Comparison of ENCODE assay signal across 10 cellular contexts in the genomic region with DNA sequence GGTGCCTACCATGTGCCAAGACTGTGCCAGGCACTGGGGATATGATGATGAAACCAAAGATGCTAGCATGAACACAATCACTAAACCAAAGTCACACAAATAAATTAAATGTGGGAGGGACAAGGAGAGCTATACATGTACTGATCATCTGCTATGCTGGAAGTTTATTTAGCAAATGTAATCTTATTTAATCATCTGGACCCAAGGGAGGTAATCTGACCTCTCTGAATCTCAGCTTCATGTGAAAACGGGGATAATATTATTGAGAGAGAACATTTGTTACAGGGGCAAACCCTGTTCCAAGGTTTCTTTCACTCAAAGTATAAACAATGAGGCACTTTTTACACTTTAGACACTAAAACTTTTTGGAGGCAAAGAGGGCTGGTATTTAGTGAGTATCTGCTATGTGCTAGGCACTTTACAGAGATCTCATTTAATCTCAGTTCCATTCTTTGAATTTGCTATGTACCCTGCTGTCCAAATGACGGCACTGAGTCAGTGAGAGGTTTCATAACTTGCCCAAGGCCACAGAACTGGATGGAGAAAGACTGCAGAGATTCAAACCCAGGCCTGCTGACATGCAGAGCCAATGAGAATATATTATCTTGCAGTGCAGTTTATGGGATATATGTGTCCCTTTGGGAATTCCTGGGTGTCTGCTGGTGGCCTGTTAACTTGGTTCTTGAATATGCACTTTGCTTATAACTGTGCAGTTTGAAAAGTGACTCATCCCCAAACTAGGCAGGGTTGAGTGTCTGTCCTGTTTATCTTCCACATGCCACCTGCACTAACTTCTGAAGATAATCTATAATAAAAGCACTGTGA. TPM values are rescaled to one million over a fixed set of nuclear protein-coding genes. Genes with fewer than 3 reads are reported as not detected.
DNase-seq lines count a peak whose midpoint lies in the region; ATAC-seq, FAIRE-seq and TF ChIP-seq lines count a peak whose summit lies in the region.
"Had no signal": no experiment of that assay in that cellular context is flagged by ENCODE, and none has a peak within 500 bp of the region (broad histone marks: within the 10 kb centered on the region; RNA-seq: fewer than 3 reads in every experiment).

No MANE protein-coding gene starts in this region.

- no peaks in the 10 kb centered on the region for H3K27me3 ChIP-seq in smooth muscle cell (ENCODE audit: low read depth)
- H3K27me3 ChIP-seq: neutrophil had no signal

- peak; percentile 42 for FAIRE-seq in HTR-8/SVneo (lab: Jason Lieb, UNC)
- FAIRE-seq: D721Med had no signal

- peak overlapping the region; percentile 100 for H3K27ac Mint-ChIP-seq in activated CD8-positive, alpha-beta memory T cell treated with anti-CD3 and anti-CD28 coated beads, Interleukin-2, amount 10 ng/mL, durations not matched to agents 7 days and 5 days
- no peak overlapping the region for H3K27ac Mint-ChIP-seq in effector memory CD8-positive, alpha-beta T cell

- H3K27ac ChIP-seq in smooth muscle cell (ENCODE audit: low read depth): peak overlapping the region; percentile 98
- H3K27ac ChIP-seq: neutrophil had no signal

- no peaks in the 10 kb centered on the region for H3K36me3 ChIP-seq in smooth muscle cell (ENCODE audit: low read depth)
- H3K36me3 ChIP-seq: neutrophil had no signal

- H2AFZ ChIP-seq in smooth muscle cell (ENCODE audit: low read depth): no peak overlapping the region

- no peak overlapping the region for H3K9ac ChIP-seq in smooth muscle cell (ENCODE audit: low read depth)

- CTCF ChIA-PET in activated CD8-positive, alpha-beta memory T cell treated with anti-CD3 and anti-CD28 coated beads, Interleukin-2, amount 10 ng/mL, durations not matched to agents 7 days and 5 days (lab: Charles Lee): interaction anchor here (1.1 to 1.8 kb wide), 4 partner anchors 9 to 21 kb away, joined by 3 to 5 read pairs (median 4); no protein-coding TSS in a partner anchor

- TF ChIP-seq CTCF in smooth muscle cell (IDR thresholded peaks at IDR 0.05; ENCODE audit: borderline replicate concordance, insufficient read depth, poor library complexity, severe bottlenecking): no peak

- H3K4me1 Mint-ChIP-seq in activated CD8-positive, alpha-beta memory T cell treated with anti-CD3 and anti-CD28 coated beads, Interleukin-2, amount 10 ng/mL, durations not matched to agents 7 days and 5 days: peaks cover 56% of the 10 kb centered on the region
- peaks cover 11 to 16% of the 10 kb centered on the region in 2 donors for H3K4me1 Mint-ChIP-seq in effector memory CD8-positive, alpha-beta T cell (ENCODE audit: low read depth in 2 of 2)

- H3K9me3 ChIP-seq in smooth muscle cell (replicated peaks; ENCODE audit: low read depth): no peaks in the 10 kb centered on the region
- H3K9me3 ChIP-seq: neutrophil had no signal

- peaks cover 9% of the 10 kb centered on the region for H4K20me1 ChIP-seq in smooth muscle cell (ENCODE audit: low read depth)

- peak; percentile 9 for ATAC-seq in activated CD8-positive, alpha-beta memory T cell treated with anti-CD3 and anti-CD28 coated beads, Interleukin-2, amount 10 ng/mL, durations not matched to agents 7 days and 5 days
- no peak for ATAC-seq in effector memory CD8-positive, alpha-beta T cell (replicated peaks)

- 36% methylated on average over 2 of the region's 2 CpGs for whole genome bisulfite sequencing in smooth muscle cell (ENCODE audit: low lambda C conversion rate)

- H3K36me3 Mint-ChIP-seq in activated CD8-positive, alpha-beta memory T cell treated with anti-CD3 and anti-CD28 coated beads, Interleukin-2, amount 10 ng/mL, durations not matched to agents 7 days and 5 days: peaks cover 13% of the 10 kb centered on the region
- peaks cover 18% of the 10 kb centered on the region for H3K36me3 Mint-ChIP-seq in effector memory CD8-positive, alpha-beta T cell (ENCODE audit: insufficient read depth)

- peak; percentile 63 for DNase-seq in activated CD8-positive, alpha-beta memory T cell treated with anti-CD3 and anti-CD28 coated beads, Interleukin-2, amount 10 ng/mL, durations not matched to agents 7 days and 5 days
- DNase-seq in activated CD8-positive, alpha-beta memory T cell treated with anti-CD3 and anti-CD28 coated beads, Interleukin-2, amount 50 U/mL, for 4 hours: no peak
- DNase-seq in HTR-8/SVneo (ENCODE audit: insufficient read length, low spot score) (peak; percentile 54), astrocyte of the hippocampus (ENCODE audit: low read depth, low spot score) (peak; percentile 53), smooth muscle cell (lab: John Stamatoyannopoulos, UW; ENCODE audit: unreplicated experiment) (no peak), NOMO-1 treated with DMSO at 0.1 percent for 48 hours (lab: John Stamatoyannopoulos, UW; ENCODE audit: unreplicated experiment) (no peak), middle frontal gyrus (ENCODE audit: extremely low spot score, low spot score) (no peak)
- DNase-seq in effector memory CD8-positive, alpha-beta T cell: no peak

- peak overlapping the region; percentile 2 for H3K4me2 ChIP-seq in smooth muscle cell

- H3K4me3 ChIP-seq in smooth muscle cell: no peak overlapping the region

- peaks cover 2% of the 10 kb centered on the region for H3K27me3 Mint-ChIP-seq in activated CD8-positive, alpha-beta memory T cell treated with anti-CD3 and anti-CD28 coated beads, Interleukin-2, amount 10 ng/mL, durations not matched to agents 7 days and 5 days
- H3K27me3 Mint-ChIP-seq in effector memory CD8-positive, alpha-beta T cell: no peaks in the 10 kb centered on the region

- peaks cover 5% of the 10 kb centered on the region for H3K4me1 ChIP-seq in smooth muscle cell (ENCODE audit: low read depth)

- peaks cover 12% of the 10 kb centered on the region for H3K79me2 ChIP-seq in smooth muscle cell (ENCODE audit: low read depth)

- H3K4me3 Mint-ChIP-seq in activated CD8-positive, alpha-beta memory T cell treated with anti-CD3 and anti-CD28 coated beads, Interleukin-2, amount 10 ng/mL, durations not matched to agents 7 days and 5 days: peak overlapping the region; percentile 31
- H3K4me3 Mint-ChIP-seq in effector memory CD8-positive, alpha-beta T cell: no peak overlapping the region

- no peaks in the 10 kb centered on the region for H3K9me3 Mint-ChIP-seq in activated CD8-positive, alpha-beta memory T cell treated with anti-CD3 and anti-CD28 coated beads, Interleukin-2, amount 10 ng/mL, durations not matched to agents 7 days and 5 days (ENCODE audit: low read depth)
- H3K9me3 Mint-ChIP-seq in effector memory CD8-positive, alpha-beta T cell: no peaks in the 10 kb centered on the region

- H3F3A ChIP-seq in smooth muscle cell (ENCODE audit: low read depth): peaks cover 41% of the 10 kb centered on the region

RNA-seq across cellular contexts. Expression of gene ASXL1, which starts 3.3 kb away (rescaled TPM):
- total RNA-seq in activated CD8-positive, alpha-beta memory T cell treated with anti-CD3 and anti-CD28 coated beads, Interleukin-2, amount 10 ng/mL, durations not matched to agents 7 days and 5 days: 100 to 1,000 TPM; 134 to 135 TPM
- 59.3 and 62.1 TPM in 2 replicates for total RNA-seq in smooth muscle cell
- 46.5 and 76.4 TPM in 2 replicates for polyA plus RNA-seq in smooth muscle cell

Comparison
In these comparisons a context has a peak if more than half of its experiments do, and no peak if none do; other contexts are left out.
1. DNase-seq: peak in activated CD8-positive, alpha-beta memory T cell treated with anti-CD3 and anti-CD28 coated beads, Interleukin-2, amount 10 ng/mL, durations not matched to agents 7 days and 5 days (single experiment), HTR-8/SVneo (single experiment) and astrocyte of the hippocampus (single experiment); none in activated CD8-positive, alpha-beta memory T cell treated with anti-CD3 and anti-CD28 coated beads, Interleukin-2, amount 50 U/mL, for 4 hours (single experiment), smooth muscle cell (single experiment), effector memory CD8-positive, alpha-beta T cell (0 of 3), NOMO-1 treated with DMSO at 0.1 percent for 48 hours (single experiment) and middle frontal gyrus (single experiment).